1 cellular context compared by ENCODE assay signal in genomic region chr18:58674863-58675472, GRCh38.
TF ChIP-seq lines count a peak whose summit lies in the region.

No MANE protein-coding gene starts in this region.

TF ChIP-seq in IMR-90, 13 proteins besides CTCF, POLR2A, EP300 and RAD21:
- TF ChIP-seq FOS (IDR thresholded peaks at IDR 0.05; ENCODE audit: low read depth, low read length) = peak; percentile 38; the same call in 1 of the 2 replicates
- no peak for TF ChIP-seq RCOR1 (IDR thresholded peaks at IDR 0.05; ENCODE audit: insufficient replicate concordance, low read length)
